ENCODE assay signal across 8 cellular contexts in genomic region chr1:156114101-156114918, GRCh38. TPM values are rescaled to one million over a fixed set of nuclear protein-coding genes. Genes with fewer than 3 reads are reported as not detected.
DNase-seq lines count a peak whose midpoint lies in the region; ATAC-seq and TF ChIP-seq lines count a peak whose summit lies in the region.

Gene LMNA (plus strand): TSS chr1:156114711. CDS start chr1:156114919, 208 bp downstream.

- intact Hi-C loops in activated T-helper 2 cell treated with anti-CD3 and anti-CD28 coated beads, Interferon-gamma antibody, Interleukin-2, Interleukin-4, amounts not matched to agents 10 μg/mL and 5 μg/mL and 100 μg/mL, durations not matched to agents 14 hours and 24 hours and 36 hours (cut with micrococcal nuclease): loop anchor here (1.0 kb wide), 3 partner anchors 8 to 17 kb away; no protein-coding TSS in a partner anchor
- intact Hi-C loops in natural killer cell (cut with micrococcal nuclease): loop anchor here (1.0 kb wide), 2 partner anchors 8 to 17 kb away; no protein-coding TSS in a partner anchor

- no peaks in the 10 kb centered on the region for H3K9me3 Mint-ChIP-seq in activated T-helper 2 cell treated with anti-CD3 and anti-CD28 coated beads, Interferon-gamma antibody, Interleukin-2, Interleukin-4, amounts not matched to agents 10 μg/mL and 5 μg/mL and 100 μg/mL, durations not matched to agents 14 hours and 24 hours and 36 hours
- H3K9me3 Mint-ChIP-seq in natural killer cell: no peaks in the 10 kb centered on the region
- no peaks in the 10 kb centered on the region for H3K9me3 Mint-ChIP-seq in stimulated activated naive CD8-positive, alpha-beta T cell treated with anti-CD3 and anti-CD28 coated beads, Interleukin-15, amount 100 ng/mL, for 72 hours

- in situ Hi-C loops in Caki2 (cut with HindIII; ENCODE audit: low pct_unique_long_range_greater_than_20kb, low sequenced_read_pairs) (no loop called here), KBM-7 (cut with MboI; ENCODE audit: low pct_unique_long_range_greater_than_20kb, low sequenced_read_pairs) (no loop called here)

- H3K4me1 Mint-ChIP-seq in activated T-helper 2 cell treated with anti-CD3 and anti-CD28 coated beads, Interferon-gamma antibody, Interleukin-2, Interleukin-4, amounts not matched to agents 10 μg/mL and 5 μg/mL and 100 μg/mL, durations not matched to agents 14 hours and 24 hours and 36 hours (ENCODE audit: low read depth): peaks cover 35% of the 10 kb centered on the region
- H3K4me1 Mint-ChIP-seq in natural killer cell: peaks cover 20 to 32% of the 10 kb centered on the region in 2 donors
- H3K4me1 Mint-ChIP-seq in stimulated activated naive CD8-positive, alpha-beta T cell treated with anti-CD3 and anti-CD28 coated beads, Interleukin-15, amount 100 ng/mL, for 72 hours: peaks cover 43% of the 10 kb centered on the region

- peaks cover 23% of the 10 kb centered on the region for H3K36me3 Mint-ChIP-seq in activated T-helper 2 cell treated with anti-CD3 and anti-CD28 coated beads, Interferon-gamma antibody, Interleukin-2, Interleukin-4, amounts not matched to agents 10 μg/mL and 5 μg/mL and 100 μg/mL, durations not matched to agents 14 hours and 24 hours and 36 hours (ENCODE audit: low read depth)
- H3K36me3 Mint-ChIP-seq in natural killer cell: no peaks in the 10 kb centered on the region

- peak within 1 kb of the TSS; percentile 80 for H3K27ac Mint-ChIP-seq in activated T-helper 2 cell treated with anti-CD3 and anti-CD28 coated beads, Interferon-gamma antibody, Interleukin-2, Interleukin-4, amounts not matched to agents 10 μg/mL and 5 μg/mL and 100 μg/mL, durations not matched to agents 14 hours and 24 hours and 36 hours
- H3K27ac Mint-ChIP-seq in natural killer cell: peak within 1 kb of the TSS; percentile 73 to 93
- H3K27ac Mint-ChIP-seq in stimulated activated naive CD8-positive, alpha-beta T cell treated with anti-CD3 and anti-CD28 coated beads, Interleukin-15, amount 100 ng/mL, for 72 hours: peak within 1 kb of the TSS; percentile 49 to 88

- peaks cover 1% of the 10 kb centered on the region for H3K27me3 Mint-ChIP-seq in activated T-helper 2 cell treated with anti-CD3 and anti-CD28 coated beads, Interferon-gamma antibody, Interleukin-2, Interleukin-4, amounts not matched to agents 10 μg/mL and 5 μg/mL and 100 μg/mL, durations not matched to agents 14 hours and 24 hours and 36 hours (ENCODE audit: low read depth)
- H3K27me3 Mint-ChIP-seq in natural killer cell (ENCODE audit: low read depth in 2 of 2): peaks cover 0 to 32% of the 10 kb centered on the region in 2 donors
- H3K27me3 Mint-ChIP-seq in stimulated activated naive CD8-positive, alpha-beta T cell treated with anti-CD3 and anti-CD28 coated beads, Interleukin-15, amount 100 ng/mL, for 72 hours: peaks cover 37% of the 10 kb centered on the region

- ATAC-seq in GM21528 (IDR thresholded peaks at IDR 0.05; ENCODE audit: low FRiP score, unreplicated experiment) (peak; percentile 60), natural killer cell (peak; percentile 81 to 86 (median 82))
- peak; percentile 91 for ATAC-seq in stimulated activated naive CD8-positive, alpha-beta T cell treated with anti-CD3 and anti-CD28 coated beads, Interleukin-15, amount 100 ng/mL, for 72 hours

- H3K4me3 Mint-ChIP-seq in activated T-helper 2 cell treated with anti-CD3 and anti-CD28 coated beads, Interferon-gamma antibody, Interleukin-2, Interleukin-4, amounts not matched to agents 10 μg/mL and 5 μg/mL and 100 μg/mL, durations not matched to agents 14 hours and 24 hours and 36 hours (ENCODE audit: low read depth): peak within 1 kb of the TSS; percentile 95
- H3K4me3 Mint-ChIP-seq in natural killer cell: peak within 1 kb of the TSS; percentile 91
- peak within 1 kb of the TSS; percentile 94 for H3K4me3 Mint-ChIP-seq in stimulated activated naive CD8-positive, alpha-beta T cell treated with anti-CD3 and anti-CD28 coated beads, Interleukin-15, amount 100 ng/mL, for 72 hours

- TF ChIP-seq CTCF in natural killer cell (IDR thresholded peaks at IDR 0.05): no peak

- DNase-seq in Caki2 (ENCODE audit: low read depth) (peak; percentile 96), KBM-7 (peak; percentile 67), RPMI8226 (peak; percentile 94), fibroblast of peridontal ligament (ENCODE audit: extremely low read depth) (peak; percentile 97), natural killer cell (peak; percentile 76)
- peak; percentile 70 for DNase-seq in activated T-helper 2 cell treated with anti-CD3 and anti-CD28 coated beads, Interferon-gamma antibody, Interleukin-2, Interleukin-4, amounts not matched to agents 10 μg/mL and 5 μg/mL and 100 μg/mL, durations not matched to agents 14 hours and 24 hours and 36 hours (ENCODE audit: low spot score)
- DNase-seq in stimulated activated naive CD8-positive, alpha-beta T cell treated with anti-CD3 and anti-CD28 coated beads, Interleukin-15, amount 100 ng/mL, for 72 hours: peak; percentile 66 to 79

RNA-seq across cellular contexts. Expression of gene LMNA, which starts in this region (rescaled TPM):
- total RNA-seq in Caki2 (2014; rRNA removed; shearing (Covaris generic); ENCODE audit: low replicate concordance): 652 and 715 TPM in 2 replicates
- 246 and 247 TPM in 2 replicates for total RNA-seq in activated T-helper 2 cell treated with anti-CD3 and anti-CD28 coated beads, Interferon-gamma antibody, Interleukin-2, Interleukin-4, amounts not matched to agents 10 μg/mL and 5 μg/mL and 100 μg/mL, durations not matched to agents 14 hours and 24 hours and 36 hours
- total RNA-seq in natural killer cell: 100 to 1,000 TPM; 201 to 504 (median 273) TPM

Comparison
In these comparisons a context has a peak if more than half of its experiments do, and no peak if none do; other contexts are left out.
1. Peak in every context shown above with its lines: DNase-seq and ATAC-seq.